In genomic region chr19:14950421-14950820, GRCh38 we compare ENCODE assay signal across 8 cellular contexts. TPM values are rescaled to one million over a fixed set of nuclear protein-coding genes. Genes with fewer than 3 reads are reported as not detected.
"Had no signal": no experiment of that assay in that cellular context is flagged by ENCODE, and none has a peak within 500 bp of the region (broad histone marks: within the 10 kb centered on the region; RNA-seq: fewer than 3 reads in every experiment).

No MANE protein-coding gene starts in this region.

- ATAC-seq: HepG2, K562 had no signal

- H3K4me3 ChIP-seq: K562 had no signal

- H3K27ac ChIP-seq: HL-60 had no signal

- DNase-seq: IMR-90, KBM-7 had no signal

RNA-seq across cellular contexts. Expression of gene OR7C2, which starts 9.1 kb away (rescaled TPM):
- total RNA-seq: HepG2, HT-29, HT1080, IMR-90, K562 had no signal
- polyA plus RNA-seq: HepG2, IgD-negative memory B cell, IMR-90, K562 had no signal

RNA-seq across cellular contexts. Expression of gene SLC1A6, which starts 29.2 kb away (rescaled TPM):
- total RNA-seq: HepG2, HT-29, HT1080, IMR-90, K562 had no signal
- polyA plus RNA-seq: HepG2, IgD-negative memory B cell, IMR-90, K562 had no signal
